ENCODE assay signal across 9 cellular contexts in the genomic region with DNA sequence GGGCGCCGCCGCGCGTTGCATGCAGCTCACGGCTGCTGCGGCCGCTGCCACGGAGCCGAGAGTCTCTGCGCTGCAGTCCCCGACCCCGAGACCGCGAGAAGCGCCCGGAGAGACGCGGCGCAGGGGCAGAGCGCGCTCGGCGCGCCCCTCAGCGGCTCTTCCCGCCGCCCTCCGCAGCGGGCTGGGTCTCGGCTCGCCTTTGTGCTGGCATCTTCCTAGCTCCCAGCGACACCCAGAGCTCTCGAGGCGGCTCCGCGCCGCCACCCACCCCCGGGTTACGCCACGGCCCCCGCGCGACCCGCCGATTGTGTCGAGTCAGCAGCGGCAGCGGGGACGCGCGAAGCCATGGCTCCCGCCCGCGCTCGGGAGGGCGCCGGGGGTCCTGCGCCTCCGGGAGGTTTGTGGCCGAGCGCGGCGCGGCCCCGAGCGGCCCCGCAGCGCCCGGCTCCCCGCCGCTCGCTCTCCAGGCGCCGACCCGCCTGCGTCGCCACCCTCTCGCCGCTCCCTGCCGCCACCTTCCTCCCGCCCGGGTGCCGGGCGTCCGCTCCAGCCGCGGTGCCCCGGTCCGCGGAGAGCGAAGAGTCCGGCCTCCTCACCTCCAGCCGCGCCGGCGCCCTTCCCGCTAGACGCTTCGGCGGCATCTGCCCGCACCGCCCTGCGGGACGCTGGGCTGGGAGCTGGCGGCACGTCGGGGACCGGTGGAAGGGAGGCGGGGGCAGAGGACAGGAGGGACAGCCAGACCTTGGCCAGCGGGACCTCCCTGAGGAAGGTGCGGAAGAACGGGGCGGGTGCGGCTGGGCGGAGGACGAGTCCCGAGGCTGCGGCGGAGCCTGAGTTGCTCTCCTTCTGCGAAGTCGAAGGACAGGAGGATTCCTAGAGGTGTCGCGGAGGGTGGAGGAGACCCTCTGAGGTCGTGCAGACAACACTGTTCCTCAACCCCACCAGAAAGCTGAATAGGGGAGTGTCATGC. TPM values are rescaled to one million over a fixed set of nuclear protein-coding genes. Genes with fewer than 3 reads are reported as not detected.
DNase-seq lines count a peak whose midpoint lies in the region; ATAC-seq, FAIRE-seq and TF ChIP-seq lines count a peak whose summit lies in the region.
"Had no signal": no experiment of that assay in that cellular context is flagged by ENCODE, and none has a peak within 500 bp of the region (broad histone marks: within the 10 kb centered on the region; RNA-seq: fewer than 3 reads in every experiment).

A gene (minus strand): TSS at position 643 of the 970 bp plus-strand sequence.

- 1% methylated on average over 92 to 125 of the region's 125 CpGs for WGBS in lung, 2 donors

- H3K4me3 ChIP-seq in DND-41 (ENCODE audit: low read depth in 1 of 2, low read length in 2 of 2) (peak within 1 kb of the TSS; percentile 34 to 72; a peak in 3 of 4 replicates), lung (peak within 1 kb of the TSS; percentile 68)

- H3K27ac ChIP-seq in DND-41 (ENCODE audit: low read length) (peak within 1 kb of the TSS; percentile 45; the same call in 1 of the 2 replicates), lung (ENCODE audit: low read depth in 1 of 2, low read length in 1 of 2) (peak within 1 kb of the TSS; percentile 45 to 89), substantia nigra (ENCODE audit: low read depth, low read length, poor library complexity, severe bottlenecking) (peak within 1 kb of the TSS; percentile 96)

- H3K27me3 Mint-ChIP-seq in T-helper 1 cell treated with Interleukin-12 subunit alpha and Interleukin-12 subunit beta and Interleukin-4 antibody, amounts not matched to agents 30 μg/mL and 1 μg/mL, for 36 hours (ENCODE audit: low read depth): peaks cover 78% of the 10 kb centered on the region
- H3K27me3 Mint-ChIP-seq in effector memory CD8-positive, alpha-beta T cell: peaks cover 71 to 91% of the 10 kb centered on the region in 2 donors

- peak; percentile 50 for TF ChIP-seq CTCF in DND-41 (IDR thresholded peaks at IDR 0.05; ENCODE audit: borderline replicate concordance, extremely low read depth, low read length, poor library complexity, severe bottlenecking)
- TF ChIP-seq CTCF in lung (IDR thresholded peaks at IDR 0.05; ENCODE audit: control extremely low read depth, extremely low read depth): no peak

- H3K4me1 ChIP-seq in DND-41 (ENCODE audit: insufficient read depth, low read length) (peaks cover 13% of the 10 kb centered on the region), lung (ENCODE audit: control insufficient read depth in 2 of 2, insufficient read depth in 2 of 2, low read length in 2 of 2) (peaks cover 0 to 4% of the 10 kb centered on the region in 2 donors)

- H3K9me3 ChIP-seq in DND-41 (ENCODE audit: insufficient read depth, low read length, severe bottlenecking): no peaks in the 10 kb centered on the region
- H3K9me3 ChIP-seq in lung (ENCODE audit: control insufficient read depth in 2 of 2, insufficient read depth in 1 of 2, low read length in 1 of 2): no peaks in the 10 kb centered on the region

- peak within 1 kb of the TSS; percentile 85 for H2AFZ ChIP-seq in DND-41 (ENCODE audit: low read depth, low read length)

- peak within 1 kb of the TSS; percentile 98 for H3K4me2 ChIP-seq in DND-41 (ENCODE audit: insufficient read depth, low read length)

- H3K36me3 ChIP-seq in DND-41 (ENCODE audit: insufficient read depth, low read length) (no peaks in the 10 kb centered on the region), lung (ENCODE audit: control insufficient read depth in 2 of 2, insufficient read depth in 2 of 2, low read length in 2 of 2) (no peaks in the 10 kb centered on the region)

- peak within 1 kb of the TSS; percentile 70 for H3K4me3 Mint-ChIP-seq in T-helper 1 cell treated with Interleukin-12 subunit alpha and Interleukin-12 subunit beta and Interleukin-4 antibody, amounts not matched to agents 30 μg/mL and 1 μg/mL, for 36 hours
- peak within 1 kb of the TSS; percentile 72 to 73 for H3K4me3 Mint-ChIP-seq in effector memory CD8-positive, alpha-beta T cell

- H3K36me3 Mint-ChIP-seq in T-helper 1 cell treated with Interleukin-12 subunit alpha and Interleukin-12 subunit beta and Interleukin-4 antibody, amounts not matched to agents 30 μg/mL and 1 μg/mL, for 36 hours (ENCODE audit: low read depth): no peaks in the 10 kb centered on the region
- no peaks in the 10 kb centered on the region for H3K36me3 Mint-ChIP-seq in effector memory CD8-positive, alpha-beta T cell (ENCODE audit: insufficient read depth)

- ATAC-seq in DND-41 (ENCODE audit: insufficient read depth, low read depth) (peak; percentile 93), GM19468 (IDR thresholded peaks at IDR 0.05; ENCODE audit: extremely low read depth, unreplicated experiment) (peak; percentile 38), lung (ENCODE audit: insufficient read depth, low FRiP score) (peak; percentile 44), GM18873 (IDR thresholded peaks at IDR 0.05; ENCODE audit: low FRiP score, unreplicated experiment) (no peak)
- no peak for ATAC-seq in effector memory CD8-positive, alpha-beta T cell (replicated peaks)

- H3K9me3 Mint-ChIP-seq in T-helper 1 cell treated with Interleukin-12 subunit alpha and Interleukin-12 subunit beta and Interleukin-4 antibody, amounts not matched to agents 30 μg/mL and 1 μg/mL, for 36 hours: no peaks in the 10 kb centered on the region
- H3K9me3 Mint-ChIP-seq in effector memory CD8-positive, alpha-beta T cell: no peaks in the 10 kb centered on the region

- H3K27ac Mint-ChIP-seq in T-helper 1 cell treated with Interleukin-12 subunit alpha and Interleukin-12 subunit beta and Interleukin-4 antibody, amounts not matched to agents 30 μg/mL and 1 μg/mL, for 36 hours: no peak within 1 kb of the TSS
- H3K27ac Mint-ChIP-seq in effector memory CD8-positive, alpha-beta T cell: no peak within 1 kb of the TSS

- H3K9ac ChIP-seq in DND-41 (ENCODE audit: low read depth, low read length): peak within 1 kb of the TSS; percentile 68

- no peaks in the 10 kb centered on the region for H3K79me2 ChIP-seq in DND-41 (ENCODE audit: insufficient read depth, low read length)

- peaks cover 6% of the 10 kb centered on the region for H3K4me1 Mint-ChIP-seq in T-helper 1 cell treated with Interleukin-12 subunit alpha and Interleukin-12 subunit beta and Interleukin-4 antibody, amounts not matched to agents 30 μg/mL and 1 μg/mL, for 36 hours (ENCODE audit: low read depth)
- peaks cover 0 to 6% of the 10 kb centered on the region in 2 donors for H3K4me1 Mint-ChIP-seq in effector memory CD8-positive, alpha-beta T cell (ENCODE audit: low read depth in 2 of 2)

- no peak for FAIRE-seq in HTR-8/SVneo (lab: Jason Lieb, UNC)
- FAIRE-seq: endometrium had no signal

- H4K20me1 ChIP-seq in DND-41 (ENCODE audit: insufficient read depth, low read length): no peaks in the 10 kb centered on the region

- H3K27me3 ChIP-seq in DND-41 (ENCODE audit: insufficient read depth, low read length, poor library complexity): peaks cover 39% of the 10 kb centered on the region
- no peaks in the 10 kb centered on the region for H3K27me3 ChIP-seq in lung (ENCODE audit: control insufficient read depth, insufficient read depth)

- DNase-seq in DND-41: peak; percentile 65
- peak; percentile 45 for DNase-seq in HTR-8/SVneo (ENCODE audit: insufficient read length, low spot score)
- no peak for DNase-seq in effector memory CD8-positive, alpha-beta T cell
- DNase-seq in lung (ENCODE audit: low spot score): no peak
- DNase-seq in substantia nigra (lab: John Stamatoyannopoulos, UW): peak in 47 of 49 donors; percentile 20 to 80 (median 60)

RNA-seq across cellular contexts. Expression of the gene that starts here (rescaled TPM):
- total RNA-seq in lung: 10 to 100 TPM; 34.2 to 90.0 TPM
- 1 to 10 TPM; 3.7 to 6.1 TPM for polyA plus RNA-seq in lung

Comparison
In these comparisons a context has a peak if more than half of its experiments do, and no peak if none do; other contexts are left out.
1. ATAC-seq: peak in DND-41 (single experiment), GM19468 (single experiment) and lung (single experiment); none in effector memory CD8-positive, alpha-beta T cell (single experiment) and GM18873 (single experiment).
2. DNase-seq: peak in DND-41 (single experiment), HTR-8/SVneo (single experiment) and substantia nigra (47 of 49); none in effector memory CD8-positive, alpha-beta T cell (0 of 3) and lung (single experiment).
3. H3K27ac ChIP-seq: peak in every context shown above with its lines; median percentile 96 in substantia nigra; 67 in lung; 45 in DND-41.